Comparison of ENCODE assay signal across 2 cellular contexts in genomic region chr12:14605401-14605989, GRCh38.
TF ChIP-seq lines count a peak whose summit lies in the region.

No MANE protein-coding gene starts in this region.

TF ChIP-seq in GM23338, 12 proteins besides CTCF, POLR2A, EP300 and RAD21:
- TF ChIP-seq EZH2 (IDR thresholded peaks at IDR 0.05; ENCODE audit: low read depth, unreplicated experiment) = no peak
- no peak for TF ChIP-seq POLR2AphosphoS5 (IDR thresholded peaks at IDR 0.05; ENCODE audit: low read depth)
- no peak for TF ChIP-seq EZH2phosphoT487 (IDR thresholded peaks at IDR 0.05; ENCODE audit: unreplicated experiment)
- TF ChIP-seq STAT1 (IDR thresholded peaks at IDR 0.05; ENCODE audit: unreplicated experiment) = no peak
- no peak for TF ChIP-seq ZNF331 (CRISPR knock-in tag; IDR thresholded peaks at IDR 0.05; ENCODE audit: low read depth)
- no peak for TF ChIP-seq ZNF114 (CRISPR knock-in tag; IDR thresholded peaks at IDR 0.05)
- no peak for TF ChIP-seq CREB1 (CRISPR knock-in tag; IDR thresholded peaks at IDR 0.05; ENCODE audit: low read depth)
- TF ChIP-seq JUNB (IDR thresholded peaks at IDR 0.05; ENCODE audit: unreplicated experiment) = no peak

TF ChIP-seq in GM12878, 131 proteins besides CTCF, POLR2A, EP300 and RAD21:
- TF ChIP-seq CBX5 (IDR thresholded peaks at IDR 0.05; ENCODE audit: low read depth) = peak; percentile 100
- TF ChIP-seq MTA3 (IDR thresholded peaks at IDR 0.05; ENCODE audit: borderline replicate concordance, low read length) = no peak
- TF ChIP-seq ASH2L (IDR thresholded peaks at IDR 0.05; ENCODE audit: borderline replicate concordance, low read depth) = no peak
- no peak for TF ChIP-seq E2F4 (IDR thresholded peaks at IDR 0.05; ENCODE audit: low read depth, low read length)
- TF ChIP-seq PBX3 (IDR thresholded peaks at IDR 0.05; ENCODE audit: insufficient replicate concordance, low read depth, low read length) = no peak
- TF ChIP-seq USF2 (IDR thresholded peaks at IDR 0.05; ENCODE audit: borderline replicate concordance, low read depth, low read length) = no peak
- TF ChIP-seq PRDM15 (CRISPR knock-in tag; IDR thresholded peaks at IDR 0.05) = no peak
- TF ChIP-seq POLR2AphosphoS5 (IDR thresholded peaks at IDR 0.05; ENCODE audit: low read length) = no peak
- TF ChIP-seq HDAC6 (IDR thresholded peaks at IDR 0.05; ENCODE audit: unreplicated experiment) = no peak
- TF ChIP-seq CHD1 (IDR thresholded peaks at IDR 0.05; ENCODE audit: low read depth, low read length) = no peak
- no peak for TF ChIP-seq USF1 (IDR thresholded peaks at IDR 0.05; ENCODE audit: borderline replicate concordance, extremely low read length, insufficient read depth, low read depth, low read length)
- peak; percentile 73 for TF ChIP-seq SKIL (IDR thresholded peaks at IDR 0.05; ENCODE audit: low read depth, poor library complexity, severe bottlenecking)
- TF ChIP-seq CBX3 (IDR thresholded peaks at IDR 0.05; ENCODE audit: borderline replicate concordance, low read depth) = 0 out of 2 replicates have a peak, but pooled peaks have one; percentile 73
- TF ChIP-seq ETV6 (conservative IDR thresholded peaks at IDR 0.05 in 1 of 2, IDR thresholded peaks at IDR 0.05 in 1 of 2; ENCODE audit: borderline replicate concordance in 1 of 2, low read depth in 1 of 2) = no peak
- no peak for TF ChIP-seq TBL1XR1 (IDR thresholded peaks at IDR 0.05; ENCODE audit: low read depth, low read length)
- TF ChIP-seq BACH1 (IDR thresholded peaks at IDR 0.05; ENCODE audit: borderline replicate concordance) = no peak
- no peak for TF ChIP-seq SMARCA5 (IDR thresholded peaks at IDR 0.05)
- TF ChIP-seq HDAC2 (IDR thresholded peaks at IDR 0.05) = no peak
- no peak for TF ChIP-seq SREBF1 (IDR thresholded peaks at IDR 0.05; ENCODE audit: low read length)
- no peak for TF ChIP-seq SMAD5 (IDR thresholded peaks at IDR 0.05; ENCODE audit: low read depth)
- 0 out of 2 replicates have a peak, but pooled peaks have one; percentile 39 for TF ChIP-seq RELB (IDR thresholded peaks at IDR 0.05; ENCODE audit: low read depth)
- TF ChIP-seq MYC (IDR thresholded peaks at IDR 0.05; ENCODE audit: insufficient read depth, insufficient read length, insufficient replicate concordance, low read length, severe bottlenecking) = no peak
- TF ChIP-seq ZBTB11 (CRISPR knock-in tag; IDR thresholded peaks at IDR 0.05) = no peak
